ENCODE assay signal across 14 cellular contexts in the genomic region with DNA sequence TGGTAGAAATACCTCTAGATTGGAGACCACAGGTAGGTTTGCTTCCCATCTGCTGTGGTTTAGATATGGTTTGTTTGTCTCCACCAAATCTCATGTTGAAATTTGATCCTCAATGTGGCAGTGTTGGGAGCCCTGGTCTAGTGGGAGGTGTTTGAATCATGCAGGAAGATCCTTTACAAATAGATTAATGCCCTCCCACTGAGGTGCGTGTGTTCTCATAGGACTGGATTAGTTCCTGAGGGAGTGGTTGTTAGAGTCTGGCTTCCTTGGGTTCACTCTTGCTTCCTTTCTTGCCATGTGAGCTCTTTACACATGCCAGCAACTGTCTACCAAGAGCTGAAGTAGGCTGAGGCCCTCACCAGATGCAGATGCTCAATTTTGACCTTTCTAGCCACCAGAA.
"Had no signal": no experiment of that assay in that cellular context is flagged by ENCODE, and none has a peak within 500 bp of the region (broad histone marks: within the 10 kb centered on the region; RNA-seq: fewer than 3 reads in every experiment).

No MANE protein-coding gene starts in this region.

- DNase-seq: activated CD4-positive, CD25-positive, alpha-beta regulatory T cell treated with anti-CD3 and anti-CD28 coated beads, Interleukin-2, amount 50 U/mL, for 72 hours; activated naive CD4-positive, alpha-beta T cell treated with Interleukin-2 at 50 U/mL for 16 hours; activated naive CD8-positive, alpha-beta T cell treated with anti-CD3 and anti-CD28 coated beads, Interleukin-2, amount 50 U/mL, for 24 hours; aorta; dermis blood vessel endothelial cell; erythroblast; gastrocnemius medialis; heart left ventricle; mucosa of descending colon; naive thymus-derived CD8-positive, alpha-beta T cell; stimulated activated CD4-positive, alpha-beta T cell treated with anti-CD3 and anti-CD28 coated beads, Interleukin-2, amount 100 ng/mL, for 24 hours; T1000 had no signal

- ATAC-seq: activated naive CD8-positive, alpha-beta T cell treated with anti-CD3 and anti-CD28 coated beads, Interleukin-2, amount 50 U/mL, for 24 hours; activated T-helper 17 cell treated with anti-CD3 and anti-CD28 coated beads, Interleukin-2, amount 50 U/mL, for 72 hours; gastrocnemius medialis; heart left ventricle; left lobe of liver; mucosa of descending colon; naive thymus-derived CD8-positive, alpha-beta T cell had no signal
